Comparison of ENCODE assay signal across 18 cellular contexts in genomic region chr5:38154615-38155204, GRCh38.
"Had no signal": no experiment of that assay in that cellular context is flagged by ENCODE, and none has a peak within 500 bp of the region (broad histone marks: within the 10 kb centered on the region; RNA-seq: fewer than 3 reads in every experiment).

No MANE protein-coding gene starts in this region.

- H3K36me3 ChIP-seq: ovary, spleen, stomach, thoracic aorta had no signal

- H3K27me3 ChIP-seq: ovary, stomach had no signal

- FAIRE-seq: endothelial cell of umbilical vein had no signal

- H3K9me3 ChIP-seq: ovary, spleen, stomach, thoracic aorta had no signal

- H3K9me3 Mint-ChIP-seq: activated naive CD4-positive, alpha-beta T cell treated with anti-CD3 and anti-CD28 coated beads for 36 hours; activated naive CD8-positive, alpha-beta T cell treated with anti-CD3 and anti-CD28 coated beads, Interleukin-2, amount 50 U/mL, for 24 hours; activated T-helper 17 cell treated with anti-CD3 and anti-CD28 coated beads, Interleukin-2, amount 50 U/mL, for 72 hours had no signal

- H3K4me1 Mint-ChIP-seq: activated naive CD8-positive, alpha-beta T cell treated with anti-CD3 and anti-CD28 coated beads, Interleukin-2, amount 50 U/mL, for 24 hours; activated T-helper 17 cell treated with anti-CD3 and anti-CD28 coated beads, Interleukin-2, amount 50 U/mL, for 72 hours; neural crest cell had no signal

- H3K4me3 ChIP-seq: lung, ovary, spleen, stomach, thoracic aorta had no signal

- H3K27ac ChIP-seq: ovary, spleen, stomach, thoracic aorta had no signal

- H3K4me1 ChIP-seq: spleen, stomach had no signal

- H3K27ac Mint-ChIP-seq: activated naive CD4-positive, alpha-beta T cell treated with anti-CD3 and anti-CD28 coated beads for 36 hours; activated naive CD8-positive, alpha-beta T cell treated with anti-CD3 and anti-CD28 coated beads, Interleukin-2, amount 50 U/mL, for 24 hours; activated T-helper 17 cell treated with anti-CD3 and anti-CD28 coated beads, Interleukin-2, amount 50 U/mL, for 72 hours had no signal

- ATAC-seq: activated naive CD8-positive, alpha-beta T cell treated with anti-CD3 and anti-CD28 coated beads, Interleukin-2, amount 50 U/mL, for 24 hours; activated T-helper 17 cell treated with anti-CD3 and anti-CD28 coated beads, Interleukin-2, amount 50 U/mL, for 72 hours; sciatic nerve had no signal

- DNase-seq: activated CD4-positive, CD25-positive, alpha-beta regulatory T cell treated with anti-CD3 and anti-CD28 coated beads, Interleukin-2, amount 50 U/mL, for 72 hours; activated naive CD4-positive, alpha-beta T cell treated with anti-CD3 and anti-CD28 coated beads for 36 hours; activated naive CD8-positive, alpha-beta T cell treated with anti-CD3 and anti-CD28 coated beads, Interleukin-2, amount 50 U/mL, for 24 hours; aorta; cortex of kidney; effector CD8-positive, alpha-beta T cell; foreskin fibroblast; head of caudate nucleus; ovary; spleen; stomach; T1000 had no signal

- H3K4me3 Mint-ChIP-seq: activated naive CD4-positive, alpha-beta T cell treated with anti-CD3 and anti-CD28 coated beads for 36 hours; activated naive CD8-positive, alpha-beta T cell treated with anti-CD3 and anti-CD28 coated beads, Interleukin-2, amount 50 U/mL, for 24 hours; activated T-helper 17 cell treated with anti-CD3 and anti-CD28 coated beads, Interleukin-2, amount 50 U/mL, for 72 hours; neural crest cell had no signal
